1 cellular context compared by ENCODE assay signal in genomic region chr17:37359682-37360188, GRCh38.
TF ChIP-seq lines count a peak whose summit lies in the region.

No MANE protein-coding gene starts in this region.

TF ChIP-seq in K562, 482 proteins besides CTCF, POLR2A, EP300 and RAD21 (continued from another document):
- TF ChIP-seq, protein P1, sequence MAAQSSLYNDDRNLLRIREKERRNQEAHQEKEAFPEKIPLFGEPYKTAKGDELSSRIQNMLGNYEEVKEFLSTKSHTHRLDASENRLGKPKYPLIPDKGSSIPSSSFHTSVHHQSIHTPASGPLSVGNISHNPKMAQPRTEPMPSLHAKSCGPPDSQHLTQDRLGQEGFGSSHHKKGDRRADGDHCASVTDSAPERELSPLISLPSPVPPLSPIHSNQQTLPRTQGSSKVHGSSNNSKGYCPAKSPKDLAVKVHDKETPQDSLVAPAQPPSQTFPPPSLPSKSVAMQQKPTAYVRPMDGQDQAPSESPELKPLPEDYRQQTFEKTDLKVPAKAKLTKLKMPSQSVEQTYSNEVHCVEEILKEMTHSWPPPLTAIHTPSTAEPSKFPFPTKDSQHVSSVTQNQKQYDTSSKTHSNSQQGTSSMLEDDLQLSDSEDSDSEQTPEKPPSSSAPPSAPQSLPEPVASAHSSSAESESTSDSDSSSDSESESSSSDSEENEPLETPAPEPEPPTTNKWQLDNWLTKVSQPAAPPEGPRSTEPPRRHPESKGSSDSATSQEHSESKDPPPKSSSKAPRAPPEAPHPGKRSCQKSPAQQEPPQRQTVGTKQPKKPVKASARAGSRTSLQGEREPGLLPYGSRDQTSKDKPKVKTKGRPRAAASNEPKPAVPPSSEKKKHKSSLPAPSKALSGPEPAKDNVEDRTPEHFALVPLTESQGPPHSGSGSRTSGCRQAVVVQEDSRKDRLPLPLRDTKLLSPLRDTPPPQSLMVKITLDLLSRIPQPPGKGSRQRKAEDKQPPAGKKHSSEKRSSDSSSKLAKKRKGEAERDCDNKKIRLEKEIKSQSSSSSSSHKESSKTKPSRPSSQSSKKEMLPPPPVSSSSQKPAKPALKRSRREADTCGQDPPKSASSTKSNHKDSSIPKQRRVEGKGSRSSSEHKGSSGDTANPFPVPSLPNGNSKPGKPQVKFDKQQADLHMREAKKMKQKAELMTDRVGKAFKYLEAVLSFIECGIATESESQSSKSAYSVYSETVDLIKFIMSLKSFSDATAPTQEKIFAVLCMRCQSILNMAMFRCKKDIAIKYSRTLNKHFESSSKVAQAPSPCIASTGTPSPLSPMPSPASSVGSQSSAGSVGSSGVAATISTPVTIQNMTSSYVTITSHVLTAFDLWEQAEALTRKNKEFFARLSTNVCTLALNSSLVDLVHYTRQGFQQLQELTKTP (IDR thresholded peaks at IDR 0.05; ENCODE audit: low read depth in 1 of 2, partially characterized antibody in 2 of 2): no peak
- TF ChIP-seq, protein P2, sequence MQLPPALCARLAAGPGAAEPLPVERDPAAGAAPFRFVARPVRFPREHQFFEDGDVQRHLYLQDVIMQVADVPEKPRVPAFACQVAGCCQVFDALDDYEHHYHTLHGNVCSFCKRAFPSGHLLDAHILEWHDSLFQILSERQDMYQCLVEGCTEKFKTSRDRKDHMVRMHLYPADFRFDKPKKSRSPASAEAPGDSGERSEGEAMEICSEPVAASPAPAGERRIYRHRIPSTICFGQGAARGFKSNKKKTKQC (CRISPR knock-in tag; IDR thresholded peaks at IDR 0.05): peak; percentile 47; the same call in 1 of the 2 replicates
- TF ChIP-seq, protein P3, sequence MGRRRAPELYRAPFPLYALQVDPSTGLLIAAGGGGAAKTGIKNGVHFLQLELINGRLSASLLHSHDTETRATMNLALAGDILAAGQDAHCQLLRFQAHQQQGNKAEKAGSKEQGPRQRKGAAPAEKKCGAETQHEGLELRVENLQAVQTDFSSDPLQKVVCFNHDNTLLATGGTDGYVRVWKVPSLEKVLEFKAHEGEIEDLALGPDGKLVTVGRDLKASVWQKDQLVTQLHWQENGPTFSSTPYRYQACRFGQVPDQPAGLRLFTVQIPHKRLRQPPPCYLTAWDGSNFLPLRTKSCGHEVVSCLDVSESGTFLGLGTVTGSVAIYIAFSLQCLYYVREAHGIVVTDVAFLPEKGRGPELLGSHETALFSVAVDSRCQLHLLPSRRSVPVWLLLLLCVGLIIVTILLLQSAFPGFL (CRISPR knock-in tag; IDR thresholded peaks at IDR 0.05): 0 out of 2 replicates have a peak, but pooled peaks have one; percentile 39
- TF ChIP-seq, protein P4, sequence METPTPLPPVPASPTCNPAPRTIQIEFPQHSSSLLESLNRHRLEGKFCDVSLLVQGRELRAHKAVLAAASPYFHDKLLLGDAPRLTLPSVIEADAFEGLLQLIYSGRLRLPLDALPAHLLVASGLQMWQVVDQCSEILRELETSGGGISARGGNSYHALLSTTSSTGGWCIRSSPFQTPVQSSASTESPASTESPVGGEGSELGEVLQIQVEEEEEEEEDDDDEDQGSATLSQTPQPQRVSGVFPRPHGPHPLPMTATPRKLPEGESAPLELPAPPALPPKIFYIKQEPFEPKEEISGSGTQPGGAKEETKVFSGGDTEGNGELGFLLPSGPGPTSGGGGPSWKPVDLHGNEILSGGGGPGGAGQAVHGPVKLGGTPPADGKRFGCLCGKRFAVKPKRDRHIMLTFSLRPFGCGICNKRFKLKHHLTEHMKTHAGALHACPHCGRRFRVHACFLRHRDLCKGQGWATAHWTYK (CRISPR knock-in tag; IDR thresholded peaks at IDR 0.05): no peak
- TF ChIP-seq MEF2D (tag; conservative IDR thresholded peaks at IDR 0.05; ENCODE audit: low read depth) (0 out of 2 replicates have a peak, but pooled peaks have one; percentile 32), NR4A1 (CRISPR knock-in tag; IDR thresholded peaks at IDR 0.05) (no peak), NR4A1 (tag; IDR thresholded peaks at IDR 0.05) (peak; percentile 48), SMARCA4 (IDR thresholded peaks at IDR 0.05) (0 out of 2 replicates have a peak, but pooled peaks have one; percentile 25), YY1 (IDR thresholded peaks at IDR 0.05; ENCODE audit: borderline replicate concordance in 1 of 3, control insufficient read depth in 1 of 3, extremely low read depth in 1 of 3, insufficient read depth in 3 of 3, insufficient read length in 1 of 3, insufficient replicate concordance in 2 of 3, low read depth in 1 of 3, low read length in 2 of 3) (no peak), SNIP1 (IDR thresholded peaks at IDR 0.05; ENCODE audit: low read depth) (peak; percentile 73; the same call in 1 of the 2 replicates), TCF7 (IDR thresholded peaks at IDR 0.05; ENCODE audit: borderline replicate concordance) (no peak), PURB (CRISPR knock-in tag; IDR thresholded peaks at IDR 0.05; ENCODE audit: low read depth) (no peak), GTF2E2 (tag; IDR thresholded peaks at IDR 0.05) (no peak), NFIC (IDR thresholded peaks at IDR 0.05) (peak; percentile 85), MIER1 (IDR thresholded peaks at IDR 0.05; ENCODE audit: low read depth) (0 out of 2 replicates have a peak, but pooled peaks have one; percentile 27), PTRF (tag; IDR thresholded peaks at IDR 0.05) (0 out of 2 replicates have a peak, but pooled peaks have one; percentile 22)
- TF ChIP-seq, protein P5, sequence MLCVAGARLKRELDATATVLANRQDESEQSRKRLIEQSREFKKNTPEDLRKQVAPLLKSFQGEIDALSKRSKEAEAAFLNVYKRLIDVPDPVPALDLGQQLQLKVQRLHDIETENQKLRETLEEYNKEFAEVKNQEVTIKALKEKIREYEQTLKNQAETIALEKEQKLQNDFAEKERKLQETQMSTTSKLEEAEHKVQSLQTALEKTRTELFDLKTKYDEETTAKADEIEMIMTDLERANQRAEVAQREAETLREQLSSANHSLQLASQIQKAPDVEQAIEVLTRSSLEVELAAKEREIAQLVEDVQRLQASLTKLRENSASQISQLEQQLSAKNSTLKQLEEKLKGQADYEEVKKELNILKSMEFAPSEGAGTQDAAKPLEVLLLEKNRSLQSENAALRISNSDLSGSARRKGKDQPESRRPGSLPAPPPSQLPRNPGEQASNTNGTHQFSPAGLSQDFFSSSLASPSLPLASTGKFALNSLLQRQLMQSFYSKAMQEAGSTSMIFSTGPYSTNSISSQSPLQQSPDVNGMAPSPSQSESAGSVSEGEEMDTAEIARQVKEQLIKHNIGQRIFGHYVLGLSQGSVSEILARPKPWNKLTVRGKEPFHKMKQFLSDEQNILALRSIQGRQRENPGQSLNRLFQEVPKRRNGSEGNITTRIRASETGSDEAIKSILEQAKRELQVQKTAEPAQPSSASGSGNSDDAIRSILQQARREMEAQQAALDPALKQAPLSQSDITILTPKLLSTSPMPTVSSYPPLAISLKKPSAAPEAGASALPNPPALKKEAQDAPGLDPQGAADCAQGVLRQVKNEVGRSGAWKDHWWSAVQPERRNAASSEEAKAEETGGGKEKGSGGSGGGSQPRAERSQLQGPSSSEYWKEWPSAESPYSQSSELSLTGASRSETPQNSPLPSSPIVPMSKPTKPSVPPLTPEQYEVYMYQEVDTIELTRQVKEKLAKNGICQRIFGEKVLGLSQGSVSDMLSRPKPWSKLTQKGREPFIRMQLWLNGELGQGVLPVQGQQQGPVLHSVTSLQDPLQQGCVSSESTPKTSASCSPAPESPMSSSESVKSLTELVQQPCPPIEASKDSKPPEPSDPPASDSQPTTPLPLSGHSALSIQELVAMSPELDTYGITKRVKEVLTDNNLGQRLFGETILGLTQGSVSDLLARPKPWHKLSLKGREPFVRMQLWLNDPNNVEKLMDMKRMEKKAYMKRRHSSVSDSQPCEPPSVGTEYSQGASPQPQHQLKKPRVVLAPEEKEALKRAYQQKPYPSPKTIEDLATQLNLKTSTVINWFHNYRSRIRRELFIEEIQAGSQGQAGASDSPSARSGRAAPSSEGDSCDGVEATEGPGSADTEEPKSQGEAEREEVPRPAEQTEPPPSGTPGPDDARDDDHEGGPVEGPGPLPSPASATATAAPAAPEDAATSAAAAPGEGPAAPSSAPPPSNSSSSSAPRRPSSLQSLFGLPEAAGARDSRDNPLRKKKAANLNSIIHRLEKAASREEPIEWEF (CRISPR knock-in tag; IDR thresholded peaks at IDR 0.05): 0 out of 2 replicates have a peak, but pooled peaks have one; percentile 13
- TF ChIP-seq, protein P6, sequence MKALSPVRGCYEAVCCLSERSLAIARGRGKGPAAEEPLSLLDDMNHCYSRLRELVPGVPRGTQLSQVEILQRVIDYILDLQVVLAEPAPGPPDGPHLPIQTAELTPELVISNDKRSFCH (CRISPR knock-in tag; IDR thresholded peaks at IDR 0.05): 0 out of 2 replicates have a peak, but pooled peaks have one; percentile 20
- TF ChIP-seq, protein P6 (tag; IDR thresholded peaks at IDR 0.05): no peak
- TF ChIP-seq, protein P7, sequence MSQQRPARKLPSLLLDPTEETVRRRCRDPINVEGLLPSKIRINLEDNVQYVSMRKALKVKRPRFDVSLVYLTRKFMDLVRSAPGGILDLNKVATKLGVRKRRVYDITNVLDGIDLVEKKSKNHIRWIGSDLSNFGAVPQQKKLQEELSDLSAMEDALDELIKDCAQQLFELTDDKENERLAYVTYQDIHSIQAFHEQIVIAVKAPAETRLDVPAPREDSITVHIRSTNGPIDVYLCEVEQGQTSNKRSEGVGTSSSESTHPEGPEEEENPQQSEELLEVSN (IDR thresholded peaks at IDR 0.05; ENCODE audit: borderline replicate concordance in 1 of 2, extremely low read depth in 1 of 2, insufficient read depth in 1 of 2, insufficient read length in 1 of 2, low read depth in 1 of 2, low read length in 1 of 2, poor library complexity in 1 of 2, severe bottlenecking in 1 of 2): peak; percentile 63 to 73
